Comparison of ENCODE assay signal across 7 cellular contexts in genomic region chr11:5291207-5291838, GRCh38. TPM values are rescaled to one million over a fixed set of nuclear protein-coding genes. Genes with fewer than 3 reads are reported as not detected.
DNase-seq lines count a peak whose midpoint lies in the region; ATAC-seq and TF ChIP-seq lines count a peak whose summit lies in the region.

No MANE protein-coding gene starts in this region.

- ATAC-seq in GM18498 (IDR thresholded peaks at IDR 0.05; ENCODE audit: unreplicated experiment) (peak; percentile 98), GM21717 (IDR thresholded peaks at IDR 0.05; ENCODE audit: unreplicated experiment) (peak; percentile 93), left ventricle myocardium superior (no peak)

- H3K27me3 Mint-ChIP-seq in progenitor cell of endocrine pancreas: no peaks in the 10 kb centered on the region

- H3K36me3 ChIP-seq in adrenal gland (replicated peaks in 1 of 2) (no peaks in the 10 kb centered on the region), colonic mucosa (no peaks in the 10 kb centered on the region)

- no peaks in the 10 kb centered on the region for H3K4me1 Mint-ChIP-seq in progenitor cell of endocrine pancreas (ENCODE audit: low read depth)

- H3K9ac ChIP-seq in colonic mucosa (ENCODE audit: low read depth in 2 of 2, low read length in 2 of 2): no peak overlapping the region

- TF ChIP-seq POLR2A in adrenal gland (IDR thresholded peaks at IDR 0.05): no peak

- no peaks in the 10 kb centered on the region for H3K36me3 Mint-ChIP-seq in progenitor cell of endocrine pancreas (ENCODE audit: insufficient read depth)

- DNase-seq in HUDEP-2 (lab: John Stamatoyannopoulos, UW; ENCODE audit: unreplicated experiment in 76 of 76): peak in 48 of 76 experiments; percentile 8 to 80 (median 36)
- DNase-seq in adrenal gland: peak in 1 of 7 donors; percentile 13
- DNase-seq in progenitor cell of endocrine pancreas (ENCODE audit: low spot score, unreplicated experiment): no peak
- no peak for DNase-seq in left ventricle myocardium superior
- no peak for DNase-seq in colonic mucosa

- H3K9me3 ChIP-seq in adrenal gland (replicated peaks in 1 of 3) (no peaks in the 10 kb centered on the region), colonic mucosa (no peaks in the 10 kb centered on the region)

- 75 to 83% (median 82%) methylated on average over 1 of the region's 1 CpG for WGBS in adrenal gland, 4 donors

- peaks cover 3% of the 10 kb centered on the region for H3K9me3 Mint-ChIP-seq in progenitor cell of endocrine pancreas (ENCODE audit: low read depth)

- H3K4me3 ChIP-seq in adrenal gland (no peak overlapping the region), colonic mucosa (no peak overlapping the region)

- H3K27ac ChIP-seq in adrenal gland: no peak overlapping the region
- H3K27ac ChIP-seq in colonic mucosa: no peak overlapping the region

- H3K4me3 Mint-ChIP-seq in progenitor cell of endocrine pancreas (ENCODE audit: low read depth): no peak overlapping the region

- intact Hi-C loops in adrenal gland (cut with DNase I): no loop called here
- intact Hi-C loops in left ventricle myocardium superior (cut with micrococcal nuclease): no loop called here
- intact Hi-C loops in colonic mucosa (cut with DNase I): no loop called here

- H3K4me1 ChIP-seq in adrenal gland (replicated peaks in 1 of 2) (no peaks in the 10 kb centered on the region), colonic mucosa (no peaks in the 10 kb centered on the region)

- no peaks in the 10 kb centered on the region for H3K27me3 ChIP-seq in adrenal gland
- H3K27me3 ChIP-seq in colonic mucosa: no peaks in the 10 kb centered on the region

- H3K27ac Mint-ChIP-seq in progenitor cell of endocrine pancreas: no peak overlapping the region

- TF ChIP-seq CTCF in adrenal gland (IDR thresholded peaks at IDR 0.05): peak; percentile 37 to 55 (median 50)
- peak; percentile 53 for TF ChIP-seq CTCF in progenitor cell of endocrine pancreas (IDR thresholded peaks at IDR 0.05; ENCODE audit: unreplicated experiment)
- no peak for TF ChIP-seq CTCF in colonic mucosa (IDR thresholded peaks at IDR 0.05)

RNA-seq across cellular contexts. Expression of gene OR51B4, which starts 10.4 kb away (rescaled TPM):
- under 1 TPM in 2 of 8 donors, not detected in 6; 0.34 to 0.78 TPM for total RNA-seq in adrenal gland
- not detected for polyA plus RNA-seq in adrenal gland
- not detected in 2 replicates for total RNA-seq in progenitor cell of endocrine pancreas
- total RNA-seq in left ventricle myocardium superior: not detected
- total RNA-seq in colonic mucosa: not detected

RNA-seq across cellular contexts. Expression of gene HBE1, which starts 21.6 kb away (rescaled TPM):
- total RNA-seq in adrenal gland (1 to 10 TPM in 2 of 8 donors, not detected in 6; 3.6 to 3.7 TPM), progenitor cell of endocrine pancreas (not detected in 2 replicates), left ventricle myocardium superior (not detected), colonic mucosa (1 to 10 TPM in 1 of 2 donors, not detected in 1; 4.0 TPM)
- under 1 TPM in 2 of 3 donors, not detected in 1; 0.16 to 0.24 TPM for polyA plus RNA-seq in adrenal gland

RNA-seq across cellular contexts. Expression of gene OR51B2, which starts 32.8 kb away (rescaled TPM):
- total RNA-seq in adrenal gland (1 to 10 TPM in 1 of 8 donors, not detected in 7; 1.3 TPM), progenitor cell of endocrine pancreas (not detected in 2 replicates), left ventricle myocardium superior (not detected), colonic mucosa (not detected)
- not detected for polyA plus RNA-seq in adrenal gland

RNA-seq across cellular contexts. Expression of gene HBG2, which starts 36.7 kb away (rescaled TPM):
- total RNA-seq in adrenal gland (10 to 100 TPM in 2 of 8 donors, under 1 TPM in 1, not detected in 5; 0.78 to 15.0 (median 10.0) TPM), progenitor cell of endocrine pancreas (not detected in 2 replicates), left ventricle myocardium superior (not detected), colonic mucosa (10 to 100 TPM in 1 of 2 donors, not detected in 1; 14.9 TPM)
- polyA plus RNA-seq in adrenal gland: under 1 TPM in 1 of 3 donors, not detected in 2; 0.51 TPM

RNA-seq across cellular contexts. Expression of gene HBG1, which starts 41.7 kb away (rescaled TPM):
- 1 to 10 TPM in 2 of 8 donors, not detected in 6; 3.6 to 3.8 TPM for total RNA-seq in adrenal gland
- not detected for polyA plus RNA-seq in adrenal gland
- not detected in 2 replicates for total RNA-seq in progenitor cell of endocrine pancreas
- total RNA-seq in left ventricle myocardium superior: not detected
- 1 to 10 TPM in 1 of 2 donors, not detected in 1; 5.7 TPM for total RNA-seq in colonic mucosa

Comparison
In these comparisons a context has a peak if more than half of its experiments do, and no peak if none do; other contexts are left out.
1. DNase-seq: peak in HUDEP-2 (48 of 76); none in progenitor cell of endocrine pancreas (single experiment), left ventricle myocardium superior (single experiment) and colonic mucosa (single experiment).